In the genomic region with DNA sequence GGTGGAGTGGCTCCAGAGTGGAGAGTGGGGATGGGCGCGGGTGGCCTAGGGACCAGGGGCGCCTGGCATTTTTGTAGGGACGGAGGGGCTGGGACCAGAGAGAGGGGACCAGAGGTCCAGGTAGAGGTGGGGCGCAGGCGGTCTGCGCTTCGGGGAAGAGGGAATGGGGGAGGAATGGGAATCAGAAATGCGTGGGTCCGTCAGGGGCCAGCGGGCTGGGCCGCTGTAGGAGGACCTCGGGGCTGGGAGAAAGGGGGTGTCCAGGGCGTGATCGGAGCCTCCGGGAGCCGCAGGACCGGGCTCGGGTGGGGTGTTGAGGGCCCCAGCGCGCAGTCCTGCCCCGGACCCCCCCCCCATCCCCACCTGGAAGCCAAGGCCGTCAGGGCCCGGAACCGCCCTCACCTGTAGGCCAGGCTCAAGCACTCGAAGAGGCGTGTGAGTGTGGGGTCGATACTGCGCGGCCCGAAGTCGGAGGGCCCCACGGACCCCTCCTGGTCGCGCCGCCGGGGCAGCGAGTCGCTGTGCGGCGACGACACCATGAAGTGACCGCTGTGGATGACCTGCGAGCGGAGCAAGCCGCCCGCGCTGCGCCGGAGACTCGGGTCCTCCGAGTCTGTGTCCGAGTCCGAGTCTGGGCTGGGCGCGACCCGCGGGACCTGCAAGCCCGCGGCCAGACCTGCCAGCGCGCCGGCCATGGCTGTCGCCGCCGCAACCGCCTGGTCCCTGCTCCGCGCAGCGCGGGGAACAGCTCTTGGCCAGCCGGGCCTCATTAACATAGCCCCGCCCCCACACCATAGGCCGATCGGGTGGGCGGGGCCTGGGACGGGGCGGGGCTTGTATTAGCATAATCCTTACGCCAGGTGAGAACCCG, we compare ENCODE assay signal across 1 cellular context.
TF ChIP-seq lines count a peak whose summit lies in the region.

A gene with protein sequence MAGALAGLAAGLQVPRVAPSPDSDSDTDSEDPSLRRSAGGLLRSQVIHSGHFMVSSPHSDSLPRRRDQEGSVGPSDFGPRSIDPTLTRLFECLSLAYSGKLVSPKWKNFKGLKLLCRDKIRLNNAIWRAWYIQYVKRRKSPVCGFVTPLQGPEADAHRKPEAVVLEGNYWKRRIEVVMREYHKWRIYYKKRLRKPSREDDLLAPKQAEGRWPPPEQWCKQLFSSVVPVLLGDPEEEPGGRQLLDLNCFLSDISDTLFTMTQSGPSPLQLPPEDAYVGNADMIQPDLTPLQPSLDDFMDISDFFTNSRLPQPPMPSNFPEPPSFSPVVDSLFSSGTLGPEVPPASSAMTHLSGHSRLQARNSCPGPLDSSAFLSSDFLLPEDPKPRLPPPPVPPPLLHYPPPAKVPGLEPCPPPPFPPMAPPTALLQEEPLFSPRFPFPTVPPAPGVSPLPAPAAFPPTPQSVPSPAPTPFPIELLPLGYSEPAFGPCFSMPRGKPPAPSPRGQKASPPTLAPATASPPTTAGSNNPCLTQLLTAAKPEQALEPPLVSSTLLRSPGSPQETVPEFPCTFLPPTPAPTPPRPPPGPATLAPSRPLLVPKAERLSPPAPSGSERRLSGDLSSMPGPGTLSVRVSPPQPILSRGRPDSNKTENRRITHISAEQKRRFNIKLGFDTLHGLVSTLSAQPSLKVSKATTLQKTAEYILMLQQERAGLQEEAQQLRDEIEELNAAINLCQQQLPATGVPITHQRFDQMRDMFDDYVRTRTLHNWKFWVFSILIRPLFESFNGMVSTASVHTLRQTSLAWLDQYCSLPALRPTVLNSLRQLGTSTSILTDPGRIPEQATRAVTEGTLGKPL (minus strand): TSS at position 725 of the 871 bp plus-strand sequence. CDS start 30 bp downstream, at position 695.

TF ChIP-seq in HEK293, 187 proteins besides CTCF, POLR2A, EP300 and RAD21 (continued from another document):
- TF ChIP-seq, protein P1, sequence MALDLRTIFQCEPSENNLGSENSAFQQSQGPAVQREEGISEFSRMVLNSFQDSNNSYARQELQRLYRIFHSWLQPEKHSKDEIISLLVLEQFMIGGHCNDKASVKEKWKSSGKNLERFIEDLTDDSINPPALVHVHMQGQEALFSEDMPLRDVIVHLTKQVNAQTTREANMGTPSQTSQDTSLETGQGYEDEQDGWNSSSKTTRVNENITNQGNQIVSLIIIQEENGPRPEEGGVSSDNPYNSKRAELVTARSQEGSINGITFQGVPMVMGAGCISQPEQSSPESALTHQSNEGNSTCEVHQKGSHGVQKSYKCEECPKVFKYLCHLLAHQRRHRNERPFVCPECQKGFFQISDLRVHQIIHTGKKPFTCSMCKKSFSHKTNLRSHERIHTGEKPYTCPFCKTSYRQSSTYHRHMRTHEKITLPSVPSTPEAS (tag by site-specific recombination; IDR thresholded peaks at IDR 0.05): no peak
- TF ChIP-seq, protein P2, sequence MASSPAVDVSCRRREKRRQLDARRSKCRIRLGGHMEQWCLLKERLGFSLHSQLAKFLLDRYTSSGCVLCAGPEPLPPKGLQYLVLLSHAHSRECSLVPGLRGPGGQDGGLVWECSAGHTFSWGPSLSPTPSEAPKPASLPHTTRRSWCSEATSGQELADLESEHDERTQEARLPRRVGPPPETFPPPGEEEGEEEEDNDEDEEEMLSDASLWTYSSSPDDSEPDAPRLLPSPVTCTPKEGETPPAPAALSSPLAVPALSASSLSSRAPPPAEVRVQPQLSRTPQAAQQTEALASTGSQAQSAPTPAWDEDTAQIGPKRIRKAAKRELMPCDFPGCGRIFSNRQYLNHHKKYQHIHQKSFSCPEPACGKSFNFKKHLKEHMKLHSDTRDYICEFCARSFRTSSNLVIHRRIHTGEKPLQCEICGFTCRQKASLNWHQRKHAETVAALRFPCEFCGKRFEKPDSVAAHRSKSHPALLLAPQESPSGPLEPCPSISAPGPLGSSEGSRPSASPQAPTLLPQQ (tag by site-specific recombination; IDR thresholded peaks at IDR 0.05): peak; percentile 28; the same call in 1 of the 2 replicates
- TF ChIP-seq, protein P3, sequence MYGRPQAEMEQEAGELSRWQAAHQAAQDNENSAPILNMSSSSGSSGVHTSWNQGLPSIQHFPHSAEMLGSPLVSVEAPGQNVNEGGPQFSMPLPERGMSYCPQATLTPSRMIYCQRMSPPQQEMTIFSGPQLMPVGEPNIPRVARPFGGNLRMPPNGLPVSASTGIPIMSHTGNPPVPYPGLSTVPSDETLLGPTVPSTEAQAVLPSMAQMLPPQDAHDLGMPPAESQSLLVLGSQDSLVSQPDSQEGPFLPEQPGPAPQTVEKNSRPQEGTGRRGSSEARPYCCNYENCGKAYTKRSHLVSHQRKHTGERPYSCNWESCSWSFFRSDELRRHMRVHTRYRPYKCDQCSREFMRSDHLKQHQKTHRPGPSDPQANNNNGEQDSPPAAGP (tag by site-specific recombination; IDR thresholded peaks at IDR 0.05): peak; percentile 22; the same call in 1 of the 2 replicates
- 0 out of 2 replicates have a peak, but pooled peaks have one; percentile 7 for TF ChIP-seq KLF16 (tag by site-specific recombination; IDR thresholded peaks at IDR 0.05)
- peak; percentile 62; the same call in 1 of the 2 replicates for TF ChIP-seq ZNF335 (tag by site-specific recombination; conservative IDR thresholded peaks at IDR 0.05)
- TF ChIP-seq YY2 (tag by site-specific recombination; IDR thresholded peaks at IDR 0.05): 0 out of 2 replicates have a peak, but pooled peaks have one; percentile 15
- peak; percentile 38; the same call in 1 of the 2 replicates for TF ChIP-seq ZBTB48 (tag by site-specific recombination; IDR thresholded peaks at IDR 0.05)
- TF ChIP-seq, protein P4, sequence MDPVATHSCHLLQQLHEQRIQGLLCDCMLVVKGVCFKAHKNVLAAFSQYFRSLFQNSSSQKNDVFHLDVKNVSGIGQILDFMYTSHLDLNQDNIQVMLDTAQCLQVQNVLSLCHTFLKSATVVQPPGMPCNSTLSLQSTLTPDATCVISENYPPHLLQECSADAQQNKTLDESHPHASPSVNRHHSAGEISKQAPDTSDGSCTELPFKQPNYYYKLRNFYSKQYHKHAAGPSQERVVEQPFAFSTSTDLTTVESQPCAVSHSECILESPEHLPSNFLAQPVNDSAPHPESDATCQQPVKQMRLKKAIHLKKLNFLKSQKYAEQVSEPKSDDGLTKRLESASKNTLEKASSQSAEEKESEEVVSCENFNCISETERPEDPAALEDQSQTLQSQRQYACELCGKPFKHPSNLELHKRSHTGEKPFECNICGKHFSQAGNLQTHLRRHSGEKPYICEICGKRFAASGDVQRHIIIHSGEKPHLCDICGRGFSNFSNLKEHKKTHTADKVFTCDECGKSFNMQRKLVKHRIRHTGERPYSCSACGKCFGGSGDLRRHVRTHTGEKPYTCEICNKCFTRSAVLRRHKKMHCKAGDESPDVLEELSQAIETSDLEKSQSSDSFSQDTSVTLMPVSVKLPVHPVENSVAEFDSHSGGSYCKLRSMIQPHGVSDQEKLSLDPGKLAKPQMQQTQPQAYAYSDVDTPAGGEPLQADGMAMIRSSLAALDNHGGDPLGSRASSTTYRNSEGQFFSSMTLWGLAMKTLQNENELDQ (tag by site-specific recombination; IDR thresholded peaks at IDR 0.05; ENCODE audit: low read depth): no peak
- TF ChIP-seq ZNF341 (tag by site-specific recombination; IDR thresholded peaks at IDR 0.05; ENCODE audit: low read depth): peak; percentile 45; the same call in 1 of the 2 replicates
